10 cellular contexts compared by ENCODE assay signal in the genomic region with DNA sequence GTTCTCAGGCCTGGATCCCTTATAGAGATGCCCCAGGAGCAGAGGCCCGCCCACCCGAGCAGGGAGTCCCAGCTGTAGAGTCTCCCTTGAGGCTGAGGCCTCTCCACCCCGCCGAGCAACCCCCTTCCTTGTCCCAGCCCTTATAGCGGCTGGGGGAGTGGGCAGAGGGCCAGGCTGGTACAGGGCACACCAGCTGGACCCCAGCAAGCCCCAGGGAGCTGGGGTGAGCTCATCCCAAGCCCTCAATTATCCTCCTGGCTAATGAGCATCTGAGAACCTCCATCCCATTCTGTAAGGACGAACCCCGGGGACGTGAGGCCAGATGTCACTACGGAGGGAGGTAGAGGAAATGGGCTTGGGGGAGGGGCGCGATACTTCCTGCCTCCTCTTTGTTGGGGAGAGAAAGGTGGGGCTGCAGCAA. TPM values are rescaled to one million over a fixed set of nuclear protein-coding genes. Genes with fewer than 3 reads are reported as not detected.
DNase-seq lines count a peak whose midpoint lies in the region; ATAC-seq lines count a peak whose summit lies in the region.
"Had no signal": no experiment of that assay in that cellular context is flagged by ENCODE, and none has a peak within 500 bp of the region (broad histone marks: within the 10 kb centered on the region; RNA-seq: fewer than 3 reads in every experiment).

No MANE protein-coding gene starts in this region.

- CTCF ChIA-PET in activated CD8-positive, alpha-beta memory T cell treated with anti-CD3 and anti-CD28 coated beads, Interleukin-2, amount 10 ng/mL, durations not matched to agents 7 days and 5 days (lab: Charles Lee) = interaction anchor here (0.7 to 2.3 kb wide), 5 partner anchors 24 to 133 kb away, joined by 3 to 6 read pairs (median 5); no protein-coding TSS in a partner anchor

- peaks cover 35% of the 10 kb centered on the region for H3K4me1 Mint-ChIP-seq in activated CD8-positive, alpha-beta memory T cell treated with anti-CD3 and anti-CD28 coated beads, Interleukin-2, amount 10 ng/mL, durations not matched to agents 7 days and 5 days
- peaks cover 58% of the 10 kb centered on the region for H3K4me1 Mint-ChIP-seq in activated naive CD4-positive, alpha-beta T cell treated with anti-CD3 and anti-CD28 coated beads, Interleukin-2, amount 50 U/mL, for 24 hours

- peaks cover 14% of the 10 kb centered on the region for H3K27me3 Mint-ChIP-seq in activated CD8-positive, alpha-beta memory T cell treated with anti-CD3 and anti-CD28 coated beads, Interleukin-2, amount 10 ng/mL, durations not matched to agents 7 days and 5 days
- H3K27me3 Mint-ChIP-seq in activated naive CD4-positive, alpha-beta T cell treated with anti-CD3 and anti-CD28 coated beads, Interleukin-2, amount 50 U/mL, for 24 hours = no peaks in the 10 kb centered on the region

- H3K4me3 Mint-ChIP-seq in activated CD8-positive, alpha-beta memory T cell treated with anti-CD3 and anti-CD28 coated beads, Interleukin-2, amount 10 ng/mL, durations not matched to agents 7 days and 5 days = peak overlapping the region; percentile 39
- H3K4me3 Mint-ChIP-seq in activated naive CD4-positive, alpha-beta T cell treated with anti-CD3 and anti-CD28 coated beads, Interleukin-2, amount 50 U/mL, for 24 hours = peak overlapping the region; percentile 41

- H3K9me3 Mint-ChIP-seq in activated CD8-positive, alpha-beta memory T cell treated with anti-CD3 and anti-CD28 coated beads, Interleukin-2, amount 10 ng/mL, durations not matched to agents 7 days and 5 days (ENCODE audit: low read depth) = no peaks in the 10 kb centered on the region
- H3K9me3 Mint-ChIP-seq in activated naive CD4-positive, alpha-beta T cell treated with anti-CD3 and anti-CD28 coated beads, Interleukin-2, amount 50 U/mL, for 24 hours = no peaks in the 10 kb centered on the region

- no peak for DNase-seq in activated CD8-positive, alpha-beta memory T cell treated with anti-CD3 and anti-CD28 coated beads, Interleukin-2, amount 10 ng/mL, durations not matched to agents 7 days and 5 days
- no peak for DNase-seq in activated CD8-positive, alpha-beta memory T cell treated with anti-CD3 and anti-CD28 coated beads for 24 hours
- peak; percentile 24 for DNase-seq in NCI-H446 treated with DMSO at 0.1 percent for 48 hours (lab: John Stamatoyannopoulos, UW)
- peak; percentile 60 for DNase-seq in retina
- no peak for DNase-seq in MV-4-11 (lab: John Stamatoyannopoulos, UW)
- DNase-seq in head of caudate nucleus = no peak
- DNase-seq in cerebellar cortex (ENCODE audit: low spot score) = no peak
- DNase-seq: AML-193, kidney glomerular epithelial cell had no signal

- ATAC-seq in activated CD8-positive, alpha-beta memory T cell treated with anti-CD3 and anti-CD28 coated beads, Interleukin-2, amount 10 ng/mL, durations not matched to agents 7 days and 5 days = no peak

- H3K27ac Mint-ChIP-seq in activated CD8-positive, alpha-beta memory T cell treated with anti-CD3 and anti-CD28 coated beads, Interleukin-2, amount 10 ng/mL, durations not matched to agents 7 days and 5 days = peak overlapping the region; percentile 9
- H3K27ac Mint-ChIP-seq in activated naive CD4-positive, alpha-beta T cell treated with anti-CD3 and anti-CD28 coated beads, Interleukin-2, amount 50 U/mL, for 24 hours = peak overlapping the region; percentile 78

- intact Hi-C loops in head of caudate nucleus (cut with DNase I) = no loop called here

- H3K36me3 Mint-ChIP-seq in activated CD8-positive, alpha-beta memory T cell treated with anti-CD3 and anti-CD28 coated beads, Interleukin-2, amount 10 ng/mL, durations not matched to agents 7 days and 5 days = no peaks in the 10 kb centered on the region
- H3K36me3 Mint-ChIP-seq in activated naive CD4-positive, alpha-beta T cell treated with anti-CD3 and anti-CD28 coated beads, Interleukin-2, amount 50 U/mL, for 24 hours = no peaks in the 10 kb centered on the region

RNA-seq across cellular contexts. Expression of gene SNN, which starts 3.2 kb away (rescaled TPM):
- 1 to 10 TPM; 3.0 to 4.0 TPM for total RNA-seq in activated CD8-positive, alpha-beta memory T cell treated with anti-CD3 and anti-CD28 coated beads, Interleukin-2, amount 10 ng/mL, durations not matched to agents 7 days and 5 days

Comparison
In these comparisons a context has a peak if more than half of its experiments do, and no peak if none do; other contexts are left out.
1. DNase-seq: peak in NCI-H446 treated with DMSO at 0.1 percent for 48 hours (single experiment) and retina (single experiment); none in activated CD8-positive, alpha-beta memory T cell treated with anti-CD3 and anti-CD28 coated beads, Interleukin-2, amount 10 ng/mL, durations not matched to agents 7 days and 5 days (single experiment), activated CD8-positive, alpha-beta memory T cell treated with anti-CD3 and anti-CD28 coated beads for 24 hours (single experiment), MV-4-11 (single experiment), head of caudate nucleus (0 of 42) and cerebellar cortex (single experiment).